Comparison of ENCODE assay signal across 8 cellular contexts in the genomic region with DNA sequence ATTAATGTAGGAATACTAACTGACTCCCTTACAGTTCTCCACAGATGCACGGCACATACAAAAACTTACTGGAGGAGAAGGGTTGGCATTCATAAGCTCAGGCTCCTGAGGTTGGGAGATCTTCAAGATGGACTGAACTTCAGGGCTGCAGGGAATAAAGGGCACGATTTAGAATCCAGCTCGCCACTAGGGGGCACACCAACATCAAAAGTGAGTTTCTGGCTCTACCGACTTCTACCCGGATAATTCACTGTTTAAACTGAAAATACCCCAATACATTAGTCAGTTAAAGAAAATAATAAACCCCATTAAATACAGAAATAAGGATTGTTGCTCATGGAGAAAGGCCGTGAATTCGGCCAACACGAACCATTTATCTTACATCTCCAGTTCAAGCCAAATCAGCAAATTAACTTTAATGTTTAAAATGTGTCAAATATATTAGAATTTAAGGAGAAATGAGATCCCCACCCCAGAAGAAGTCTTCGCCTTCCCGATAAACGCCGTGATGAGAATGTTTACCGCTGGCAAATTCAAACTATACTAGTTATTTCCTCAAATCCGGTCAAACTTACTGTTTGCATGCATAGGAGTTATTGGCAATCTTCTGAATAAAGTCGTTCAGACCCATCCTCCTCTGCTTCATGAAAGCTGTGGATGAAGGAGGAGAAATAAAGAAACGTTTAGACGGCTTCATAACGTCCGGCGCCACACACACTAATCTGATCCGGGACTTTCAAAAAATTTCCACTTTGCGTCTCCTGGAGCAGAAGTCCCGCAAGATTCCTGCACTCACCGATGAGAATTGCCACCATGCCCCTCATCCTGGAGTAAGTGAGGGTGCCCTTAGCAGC.
DNase-seq lines count a peak whose midpoint lies in the region; ATAC-seq, FAIRE-seq and TF ChIP-seq lines count a peak whose summit lies in the region.

No MANE protein-coding gene starts in this region.

- peaks cover 20 to 41% of the 10 kb centered on the region in 2 experiments for H3K36me3 ChIP-seq in HepG2 (replicated peaks in 1 of 2; ENCODE audit: control insufficient read depth in 1 of 2, insufficient read depth in 2 of 2, low read length in 2 of 2)

- H3K27ac ChIP-seq in HepG2 (ENCODE audit: extremely low read length, insufficient read depth, low read length): peak overlapping the region; percentile 86

- TF ChIP-seq CTCF in HepG2 (CRISPR knock-in tag; IDR thresholded peaks at IDR 0.05): peak; percentile 93

- CTCF ChIA-PET in HepG2 (lab: Yijun Ruan, JAX; ENCODE audit: low intra/inter-chr PET ratio, low total read pairs): interaction anchor here (1.4 to 5.4 kb wide), 4 partner anchors 17 to 649 kb away, joined by 5 to 78 read pairs (median 16); no protein-coding TSS in a partner anchor

- H3K4me1 ChIP-seq in HepG2 (ENCODE audit: insufficient read depth, low read length): peaks cover 70% of the 10 kb centered on the region

- H3K9ac ChIP-seq in HepG2 (ENCODE audit: insufficient read depth, low read depth, low read length): peak overlapping the region; percentile 82

- TF ChIP-seq POLR2A in HepG2 (IDR thresholded peaks at IDR 0.05; ENCODE audit: insufficient read depth in 1 of 2, low read depth in 2 of 2, low read length in 2 of 2): no peak

- TSS peak; percentile 75 for BruUV-seq in HepG2 (replicated peaks; lab: Mats Ljungman, UMichigan)

- no peak; a peak in 1 of 4 replicates for TF ChIP-seq EP300 in HepG2 (IDR thresholded peaks at IDR 0.05; ENCODE audit: low read depth in 2 of 2, low read length in 2 of 2)
- no peak for TF ChIP-seq EP300 in HepG2 (CRISPR knock-in tag; IDR thresholded peaks at IDR 0.05; ENCODE audit: borderline replicate concordance)

- in situ Hi-C loops in HepG2 (cut with HindIII; ENCODE audit: extremely low pct_ligation_motif_present, low pct_unique_long_range_greater_than_20kb): loop anchor here (5.0 to 25.0 kb wide), 2 partner anchors 263 to 468 kb away; no protein-coding TSS in a partner anchor

- ATAC-seq in HG03439 (IDR thresholded peaks at IDR 0.05; ENCODE audit: unreplicated experiment) (peak; percentile 24), HepG2 (peak; percentile 10; the same call in 2 of the 3 replicates), HG02759 (IDR thresholded peaks at IDR 0.05; ENCODE audit: unreplicated experiment) (no peak)

- POLR2A ChIA-PET in HepG2 (lab: Yijun Ruan, JAX): interaction anchor here (0.6 to 1.7 kb wide), 5 partner anchors 24 to 649 kb away, joined by 3 to 18 read pairs (median 4); no protein-coding TSS in a partner anchor

- peak; percentile 93 for FAIRE-seq in HepG2 (lab: Jason Lieb, UNC)

- H4K20me1 ChIP-seq in HepG2 (ENCODE audit: insufficient read depth, low read length): peaks cover 42% of the 10 kb centered on the region

- 2% methylated on average over 24 of the region's 24 CpGs for WGBS in HepG2 (ENCODE audit: low lambda C conversion rate)

- H3K27me3 ChIP-seq in HepG2 (ENCODE audit: control insufficient read depth in 1 of 2, insufficient read depth in 2 of 2, low read length in 2 of 2): no peaks in the 10 kb centered on the region; a peak in 1 of 5 replicates

- H3K79me2 ChIP-seq in HepG2 (ENCODE audit: insufficient read depth, low read length): peaks cover 24% of the 10 kb centered on the region

- no peak overlapping the region for H2AFZ ChIP-seq in HepG2 (ENCODE audit: low read length)

- peak; percentile 92 for TF ChIP-seq RAD21 in HepG2 (CRISPR knock-in tag; IDR thresholded peaks at IDR 0.05)

- intact Hi-C loops in HepG2 (cut with micrococcal nuclease; ENCODE audit: unreplicated experiment): loop anchor here (1.0 to 10.0 kb wide), 8 partner anchors 18 to 708 kb away; no protein-coding TSS in a partner anchor

- peak overlapping the region; percentile 77 to 82 (median 78) for H3K4me3 ChIP-seq in HepG2 (replicated peaks in 1 of 3; ENCODE audit: insufficient read depth in 1 of 3, low read depth in 2 of 3, low read length in 3 of 3)

- peak overlapping the region; percentile 75 for H3K4me2 ChIP-seq in HepG2 (ENCODE audit: low read depth, low read length)

- DNase-seq in EL: peak; percentile 87
- DNase-seq in NCI-H526 treated with DMSO at 0.1 percent for 48 hours (lab: John Stamatoyannopoulos, UW): peak; percentile 64
- peak; percentile 81 to 85 for DNase-seq in activated CD4-positive, alpha-beta T cell treated with anti-CD3 and anti-CD28 coated beads, Interleukin-2, amount 50 U/mL, for 24 hours (ENCODE audit: low read depth in 1 of 2, low spot score in 1 of 2)
- DNase-seq in dermis microvascular lymphatic vessel endothelial cell (ENCODE audit: low read depth in 2 of 2): peak; percentile 77 to 90
- peak; percentile 79 for DNase-seq in HepG2 (ENCODE audit: low spot score)
- peak; percentile 90 to 92 for DNase-seq in stimulated activated CD4-positive, alpha-beta T cell treated with anti-CD3 and anti-CD28 coated beads, Interleukin-2, amount 100 ng/mL, for 48 hours

- H3K9me3 ChIP-seq in HepG2 (ENCODE audit: low read length): no peaks in the 10 kb centered on the region

TF ChIP-seq in HepG2, 621 proteins besides CTCF, POLR2A, EP300 and RAD21 (continues in another document):
- TF ChIP-seq AHR (CRISPR knock-in tag; IDR thresholded peaks at IDR 0.05): no peak
- TF ChIP-seq FOXK2 (IDR thresholded peaks at IDR 0.05): 0 out of 2 replicates have a peak, but pooled peaks have one; percentile 13
- TF ChIP-seq CEBPG (CRISPR knock-in tag; IDR thresholded peaks at IDR 0.05): no peak; the same call in 1 of the 2 replicates
- TF ChIP-seq ZNF329 (CRISPR knock-in tag; IDR thresholded peaks at IDR 0.05; ENCODE audit: low read depth): no peak
- no peak for TF ChIP-seq ZNF292 (CRISPR knock-in tag; IDR thresholded peaks at IDR 0.05; ENCODE audit: borderline replicate concordance, low read depth)
- TF ChIP-seq, protein P1, sequence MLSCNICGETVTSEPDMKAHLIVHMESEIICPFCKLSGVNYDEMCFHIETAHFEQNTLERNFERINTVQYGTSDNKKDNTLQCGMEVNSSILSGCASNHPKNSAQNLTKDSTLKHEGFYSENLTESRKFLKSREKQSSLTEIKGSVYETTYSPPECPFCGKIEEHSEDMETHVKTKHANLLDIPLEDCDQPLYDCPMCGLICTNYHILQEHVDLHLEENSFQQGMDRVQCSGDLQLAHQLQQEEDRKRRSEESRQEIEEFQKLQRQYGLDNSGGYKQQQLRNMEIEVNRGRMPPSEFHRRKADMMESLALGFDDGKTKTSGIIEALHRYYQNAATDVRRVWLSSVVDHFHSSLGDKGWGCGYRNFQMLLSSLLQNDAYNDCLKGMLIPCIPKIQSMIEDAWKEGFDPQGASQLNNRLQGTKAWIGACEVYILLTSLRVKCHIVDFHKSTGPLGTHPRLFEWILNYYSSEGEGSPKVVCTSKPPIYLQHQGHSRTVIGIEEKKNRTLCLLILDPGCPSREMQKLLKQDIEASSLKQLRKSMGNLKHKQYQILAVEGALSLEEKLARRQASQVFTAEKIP (CRISPR knock-in tag; IDR thresholded peaks at IDR 0.05; ENCODE audit: borderline replicate concordance): no peak
- no peak; the same call in 1 of the 2 replicates for TF ChIP-seq FOXM1 (CRISPR knock-in tag; IDR thresholded peaks at IDR 0.05)
- TF ChIP-seq RBM22 (optimal IDR thresholded peaks at IDR 0.05; ENCODE audit: low read length): no peak
- TF ChIP-seq ZNF878 (CRISPR knock-in tag; IDR thresholded peaks at IDR 0.05): peak; percentile 15; the same call in 1 of the 2 replicates
- TF ChIP-seq, protein P2, sequence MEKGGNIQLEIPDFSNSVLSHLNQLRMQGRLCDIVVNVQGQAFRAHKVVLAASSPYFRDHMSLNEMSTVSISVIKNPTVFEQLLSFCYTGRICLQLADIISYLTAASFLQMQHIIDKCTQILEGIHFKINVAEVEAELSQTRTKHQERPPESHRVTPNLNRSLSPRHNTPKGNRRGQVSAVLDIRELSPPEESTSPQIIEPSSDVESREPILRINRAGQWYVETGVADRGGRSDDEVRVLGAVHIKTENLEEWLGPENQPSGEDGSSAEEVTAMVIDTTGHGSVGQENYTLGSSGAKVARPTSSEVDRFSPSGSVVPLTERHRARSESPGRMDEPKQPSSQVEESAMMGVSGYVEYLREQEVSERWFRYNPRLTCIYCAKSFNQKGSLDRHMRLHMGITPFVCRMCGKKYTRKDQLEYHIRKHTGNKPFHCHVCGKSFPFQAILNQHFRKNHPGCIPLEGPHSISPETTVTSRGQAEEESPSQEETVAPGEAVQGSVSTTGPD (CRISPR knock-in tag; IDR thresholded peaks at IDR 0.05): no peak
- no peak for TF ChIP-seq ZNF75D (CRISPR knock-in tag; IDR thresholded peaks at IDR 0.05; ENCODE audit: borderline replicate concordance)
- no peak for TF ChIP-seq HCFC1 (IDR thresholded peaks at IDR 0.05; ENCODE audit: low read depth, low read length)
- TF ChIP-seq XBP1 (CRISPR knock-in tag; IDR thresholded peaks at IDR 0.05): no peak
- no peak for TF ChIP-seq TBX3 (IDR thresholded peaks at IDR 0.05; ENCODE audit: borderline replicate concordance)
- TF ChIP-seq GTF3A (CRISPR knock-in tag; conservative IDR thresholded peaks at IDR 0.05): no peak
- TF ChIP-seq ZSCAN22 (CRISPR knock-in tag; IDR thresholded peaks at IDR 0.05): no peak
- no peak for TF ChIP-seq ZNF333 (CRISPR knock-in tag; IDR thresholded peaks at IDR 0.05; ENCODE audit: borderline replicate concordance)
- TF ChIP-seq ZNF251 (CRISPR knock-in tag; IDR thresholded peaks at IDR 0.05): no peak
- no peak for TF ChIP-seq MTA3 (CRISPR knock-in tag; IDR thresholded peaks at IDR 0.05)
- TF ChIP-seq ZNF615 (CRISPR knock-in tag; IDR thresholded peaks at IDR 0.05; ENCODE audit: borderline replicate concordance): no peak
- TF ChIP-seq, protein P3, sequence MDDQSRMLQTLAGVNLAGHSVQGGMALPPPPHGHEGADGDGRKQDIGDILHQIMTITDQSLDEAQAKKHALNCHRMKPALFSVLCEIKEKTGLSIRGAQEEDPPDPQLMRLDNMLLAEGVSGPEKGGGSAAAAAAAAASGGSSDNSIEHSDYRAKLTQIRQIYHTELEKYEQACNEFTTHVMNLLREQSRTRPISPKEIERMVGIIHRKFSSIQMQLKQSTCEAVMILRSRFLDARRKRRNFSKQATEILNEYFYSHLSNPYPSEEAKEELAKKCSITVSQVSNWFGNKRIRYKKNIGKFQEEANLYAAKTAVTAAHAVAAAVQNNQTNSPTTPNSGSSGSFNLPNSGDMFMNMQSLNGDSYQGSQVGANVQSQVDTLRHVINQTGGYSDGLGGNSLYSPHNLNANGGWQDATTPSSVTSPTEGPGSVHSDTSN (CRISPR knock-in tag; IDR thresholded peaks at IDR 0.05; ENCODE audit: borderline replicate concordance): no peak
